ENCODE assay signal across 12 cellular contexts in the genomic region with DNA sequence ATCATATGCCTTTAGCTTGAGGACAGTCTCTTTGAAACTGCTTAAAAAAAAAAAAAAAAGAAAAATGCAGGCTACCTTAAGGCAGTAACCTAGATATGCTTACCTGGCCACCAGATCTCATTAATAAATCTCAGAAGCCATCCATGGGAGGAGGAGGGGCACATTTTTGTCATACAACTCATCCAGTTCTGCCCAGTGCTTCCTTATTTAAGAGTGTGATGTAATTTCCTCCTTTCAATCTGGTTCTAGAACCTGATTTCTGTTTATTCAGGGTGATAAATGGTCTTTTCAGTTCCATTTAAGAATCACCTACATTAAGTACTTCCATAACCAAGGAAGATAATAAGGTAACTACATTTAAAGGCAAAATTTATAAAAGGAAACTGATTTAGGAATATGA. TPM values are rescaled to one million over a fixed set of nuclear protein-coding genes. Genes with fewer than 3 reads are reported as not detected.
DNase-seq lines count a peak whose midpoint lies in the region; ATAC-seq, FAIRE-seq and TF ChIP-seq lines count a peak whose summit lies in the region.
"Had no signal": no experiment of that assay in that cellular context is flagged by ENCODE, and none has a peak within 500 bp of the region (broad histone marks: within the 10 kb centered on the region; RNA-seq: fewer than 3 reads in every experiment).

No MANE protein-coding gene starts in this region.

- H3K9me3 Mint-ChIP-seq in mesothelial cell of epicardium: no peaks in the 10 kb centered on the region
- H3K9me3 Mint-ChIP-seq: activated CD4-positive, alpha-beta T cell treated with anti-CD3 and anti-CD28 coated beads, Interleukin-2, amount 10 ng/mL, durations not matched to agents 24 days and 14 days; dendritic cell treated with granulocyte-macrophage colony-stimulating factor and Interleukin-4, amounts not matched to agents 40 ng/mL and 50 ng/mL, for 4 days had no signal

- FAIRE-seq in GM12892 (lab: Jason Lieb, UNC): no peak

- in situ Hi-C loops in G401 (cut with HindIII; ENCODE audit: low sequenced_read_pairs): no loop called here

- no peak for TF ChIP-seq POLR2A in GM12892 (IDR thresholded peaks at IDR 0.05; ENCODE audit: low read depth, low read length)

- TF ChIP-seq CTCF in AG10803 (conservative IDR thresholded peaks at IDR 0.05; ENCODE audit: low read length) (no peak), mesothelial cell of epicardium (IDR thresholded peaks at IDR 0.05; ENCODE audit: unreplicated experiment) (no peak)

- H3K27me3 Mint-ChIP-seq in mesothelial cell of epicardium (ENCODE audit: low read depth): no peaks in the 10 kb centered on the region

- H3K27ac Mint-ChIP-seq in mesothelial cell of epicardium: peak overlapping the region; percentile 88
- H3K27ac Mint-ChIP-seq: activated CD4-positive, alpha-beta T cell treated with anti-CD3 and anti-CD28 coated beads, Interleukin-2, amount 10 ng/mL, durations not matched to agents 24 days and 14 days; CD4-positive, alpha-beta memory T cell; dendritic cell treated with granulocyte-macrophage colony-stimulating factor and Interleukin-4, amounts not matched to agents 40 ng/mL and 50 ng/mL, for 4 days had no signal

- ATAC-seq in HG02623 (IDR thresholded peaks at IDR 0.05; ENCODE audit: unreplicated experiment): no peak

- H3K4me3 Mint-ChIP-seq in mesothelial cell of epicardium: peak overlapping the region; percentile 10
- H3K4me3 Mint-ChIP-seq: activated CD4-positive, alpha-beta T cell treated with anti-CD3 and anti-CD28 coated beads, Interleukin-2, amount 10 ng/mL, durations not matched to agents 24 days and 14 days; CD4-positive, alpha-beta memory T cell; dendritic cell treated with granulocyte-macrophage colony-stimulating factor and Interleukin-4, amounts not matched to agents 40 ng/mL and 50 ng/mL, for 4 days had no signal

- no peaks in the 10 kb centered on the region for H3K36me3 Mint-ChIP-seq in mesothelial cell of epicardium
- H3K36me3 Mint-ChIP-seq: CD4-positive, alpha-beta memory T cell had no signal

- no peak overlapping the region for H3K4me3 ChIP-seq in AG10803 (ENCODE audit: low read length)

- peaks cover 89% of the 10 kb centered on the region for H3K4me1 Mint-ChIP-seq in mesothelial cell of epicardium

- DNase-seq in AG10803 (ENCODE audit: low read depth) (peak; percentile 38), NCI-H2029 (lab: John Stamatoyannopoulos, UW) (peak; percentile 68), cerebellar cortex (ENCODE audit: low spot score) (peak; percentile 34), mesothelial cell of epicardium (ENCODE audit: low spot score in 2 of 2, unreplicated experiment in 2 of 2) (no peak), G401 (ENCODE audit: low spot score) (no peak), GM12892 (ENCODE audit: insufficient read length) (no peak)
- no peak for DNase-seq in stimulated activated CD4-positive, alpha-beta T cell treated with anti-CD3 and anti-CD28 coated beads, Interleukin-1b, Interleukin-23, amount 100 ng/mL, for 48 hours
- DNase-seq: activated CD4-positive, alpha-beta T cell treated with anti-CD3 and anti-CD28 coated beads, Interleukin-2, amount 10 ng/mL, durations not matched to agents 24 days and 14 days; CD4-positive, alpha-beta memory T cell; NCI-H1105 had no signal

RNA-seq across cellular contexts. Expression of a gene that starts 6.1 kb away (rescaled TPM):
- total RNA-seq in mesothelial cell of epicardium: 124 to 134 TPM (median 130 TPM) in 3 replicates
- 165 and 229 TPM in 2 replicates for total RNA-seq in G401 (2014; rRNA removed; shearing (Covaris generic))
- polyA plus RNA-seq in GM12892 (2012; ENCODE audit: missing spikeins): 1.9 TPM

RNA-seq across cellular contexts. Expression of a gene that starts 58.5 kb away (rescaled TPM):
- 187 to 207 TPM (median 200 TPM) in 3 replicates for total RNA-seq in mesothelial cell of epicardium
- 487 and 504 TPM in 2 replicates for total RNA-seq in G401 (2014; rRNA removed; shearing (Covaris generic))
- polyA plus RNA-seq in GM12892 (2012; ENCODE audit: missing spikeins): 538 TPM

Comparison
In these comparisons a context has a peak if more than half of its experiments do, and no peak if none do; other contexts are left out.
1. DNase-seq: peak in AG10803 (single experiment), NCI-H2029 (single experiment) and cerebellar cortex (single experiment); none in mesothelial cell of epicardium (0 of 2), G401 (single experiment), GM12892 (single experiment) and stimulated activated CD4-positive, alpha-beta T cell treated with anti-CD3 and anti-CD28 coated beads, Interleukin-1b, Interleukin-23, amount 100 ng/mL, for 48 hours (single experiment).